Comparison of ENCODE assay signal across 26 cellular contexts in genomic region chr1:115295904-115296696, GRCh38. TPM values are rescaled to one million over a fixed set of nuclear protein-coding genes. Genes with fewer than 3 reads are reported as not detected.
DNase-seq lines count a peak whose midpoint lies in the region; FAIRE-seq and TF ChIP-seq lines count a peak whose summit lies in the region.
"Had no signal": no experiment of that assay in that cellular context is flagged by ENCODE, and none has a peak within 500 bp of the region (broad histone marks: within the 10 kb centered on the region; RNA-seq: fewer than 3 reads in every experiment).

No MANE protein-coding gene starts in this region.

- H2BK120ac ChIP-seq in trophoblast cell (ENCODE audit: insufficient read depth, low read length, poor library complexity) = no peak overlapping the region

- no peak overlapping the region for H3K14ac ChIP-seq in trophoblast cell (ENCODE audit: low read length)

- H3K79me2 ChIP-seq in KMS-11 (ENCODE audit: insufficient read depth, low read depth) (no peaks in the 10 kb centered on the region), astrocyte (ENCODE audit: insufficient read depth, low read length) (no peaks in the 10 kb centered on the region), trophoblast cell (ENCODE audit: control insufficient read depth, insufficient read depth, low read length, poor library complexity) (no peaks in the 10 kb centered on the region)

- H2BK12ac ChIP-seq in trophoblast cell (ENCODE audit: low read length) = no peak overlapping the region

- no peak overlapping the region for H4K12ac ChIP-seq in trophoblast cell (ENCODE audit: low read depth, low read length)

- H3K9me3 ChIP-seq in astrocyte (ENCODE audit: insufficient read depth, low read depth, low read length) (no peaks in the 10 kb centered on the region), trophoblast cell (ENCODE audit: insufficient read depth, low read depth, low read length) (no peaks in the 10 kb centered on the region)
- H3K9me3 ChIP-seq: SJSA1 had no signal

- H3K4me1 ChIP-seq in KMS-11 (ENCODE audit: low read depth, poor library complexity, severe bottlenecking) (peaks cover 27% of the 10 kb centered on the region), astrocyte (ENCODE audit: insufficient read depth, low read length) (peaks cover 40% of the 10 kb centered on the region), trophoblast cell (ENCODE audit: control insufficient read depth in 1 of 2, insufficient read depth in 2 of 2, low read length in 2 of 2) (peaks cover 6 to 13% of the 10 kb centered on the region in 2 experiments)

- no peak overlapping the region for H3K18ac ChIP-seq in trophoblast cell (ENCODE audit: low read length)

- H3K4me2 ChIP-seq in KMS-11 (peak overlapping the region; percentile 72; the same call in 1 of the 2 replicates), astrocyte (ENCODE audit: low read length) (peak overlapping the region; percentile 36), trophoblast cell (ENCODE audit: low read length) (no peak overlapping the region)

- H2BK5ac ChIP-seq in trophoblast cell (ENCODE audit: low read depth, low read length, poor library complexity) = no peak overlapping the region

- peaks cover 6% of the 10 kb centered on the region for H3K79me1 ChIP-seq in trophoblast cell (ENCODE audit: low read length)

- TF ChIP-seq CTCF in KMS-11 (conservative IDR thresholded peaks at IDR 0.05; ENCODE audit: low read depth, low read length) (no peak), astrocyte (IDR thresholded peaks at IDR 0.05; ENCODE audit: insufficient read depth, low read depth, low read length) (no peak)

- no peak overlapping the region for H3K23ac ChIP-seq in trophoblast cell (ENCODE audit: low read length)

- H3K9me3 Mint-ChIP-seq in astrocyte (ENCODE audit: unreplicated experiment) = no peaks in the 10 kb centered on the region

- no peaks in the 10 kb centered on the region for H3K27me3 Mint-ChIP-seq in astrocyte (ENCODE audit: low read depth, unreplicated experiment)
- H3K27me3 Mint-ChIP-seq: CD4-positive, CD25-positive, alpha-beta regulatory T cell had no signal

- H3K4me3 ChIP-seq in KMS-11 (IDR thresholded peaks at IDR 0.05; ENCODE audit: insufficient read depth, low read depth, low read length) (no peak overlapping the region), astrocyte (ENCODE audit: insufficient read depth, low read depth, low read length) (no peak overlapping the region), trophoblast cell (ENCODE audit: low read depth, low read length) (no peak overlapping the region)
- H3K4me3 ChIP-seq: GM12878, SJSA1 had no signal

- peaks cover 62% of the 10 kb centered on the region for H3K4me1 Mint-ChIP-seq in astrocyte (ENCODE audit: low read depth, unreplicated experiment)
- H3K4me1 Mint-ChIP-seq: CD4-positive, CD25-positive, alpha-beta regulatory T cell had no signal

- peaks cover 8% of the 10 kb centered on the region for H3K36me3 Mint-ChIP-seq in astrocyte (ENCODE audit: low read depth, unreplicated experiment)
- H3K36me3 Mint-ChIP-seq: CD4-positive, CD25-positive, alpha-beta regulatory T cell had no signal

- H4K8ac ChIP-seq in trophoblast cell (ENCODE audit: low read depth, low read length) = no peak overlapping the region

- FAIRE-seq in astrocyte (lab: Jason Lieb, UNC) = peak; percentile 47
- FAIRE-seq: D721Med, G401.6, H1 had no signal

- H3K36me3 ChIP-seq in KMS-11 (ENCODE audit: insufficient read depth) (no peaks in the 10 kb centered on the region), astrocyte (ENCODE audit: insufficient read depth, low read length) (no peaks in the 10 kb centered on the region), trophoblast cell (ENCODE audit: control insufficient read depth in 1 of 2, insufficient read depth in 2 of 2, low read length in 2 of 2) (no peaks in the 10 kb centered on the region)

- H3K4ac ChIP-seq in trophoblast cell (ENCODE audit: low read depth, low read length) = no peak overlapping the region

- WGBS in trophoblast cell (ENCODE audit: extremely low coverage, insufficient coverage, insufficient read length) = no CpG with 5 or more reads among the region's 3 CpGs

- H3K27ac ChIP-seq in KMS-11 (no peak overlapping the region), astrocyte (ENCODE audit: low read depth, low read length) (no peak overlapping the region), trophoblast cell (ENCODE audit: low read depth, low read length) (no peak overlapping the region)
- H3K27ac ChIP-seq: HL-60, SJSA1 had no signal

- H4K20me1 ChIP-seq in KMS-11 (ENCODE audit: insufficient read depth) (no peaks in the 10 kb centered on the region), astrocyte (ENCODE audit: insufficient read depth, low read length) (no peaks in the 10 kb centered on the region)

- DNase-seq in GM03348 (ENCODE audit: low spot score) = peak; percentile 48
- DNase-seq in astrocyte (ENCODE audit: low read depth) = peak; percentile 73
- DNase-seq in trophoblast cell = no peak
- DNase-seq in HPDE6-E6E7 (ENCODE audit: extremely low spot score) = no peak
- no peak for DNase-seq in NCI-H748 treated with DMSO at 0.1 percent for 48 hours (lab: John Stamatoyannopoulos, UW)
- no peak for DNase-seq in stimulated activated naive CD4-positive, alpha-beta T cell treated with Interleukin-2 at 50 U/mL for 16 hours (lab: John Stamatoyannopoulos, UW)
- DNase-seq: CD4-positive, CD25-positive, alpha-beta regulatory T cell; HCEC 1CT; Kasumi-1; MV-4-11; NCI-H1105 treated with DMSO at 0.1 percent for 48 hours; NCI-H1694; NCI-H2029 treated with DMSO at 0.1 percent for 48 hours; NCI-H446 treated with DMSO at 0.1 percent for 48 hours; NCI-H526; Right ventricle myocardium superior; RPMI8226; T-helper 1 cell had no signal

- H2AK5ac ChIP-seq in trophoblast cell (ENCODE audit: low read length) = no peak overlapping the region

- no peak overlapping the region for H3K9ac ChIP-seq in KMS-11
- H3K9ac ChIP-seq in astrocyte (ENCODE audit: low read length) = no peak overlapping the region
- no peak overlapping the region for H3K9ac ChIP-seq in trophoblast cell (ENCODE audit: low read length)

- no peak overlapping the region for H3K27ac Mint-ChIP-seq in astrocyte (ENCODE audit: unreplicated experiment)
- H3K27ac Mint-ChIP-seq: CD4-positive, CD25-positive, alpha-beta regulatory T cell had no signal

- H4K91ac ChIP-seq in trophoblast cell (ENCODE audit: low read depth, low read length) = no peak overlapping the region

- H2AFZ ChIP-seq in KMS-11 (ENCODE audit: low read depth) (no peak overlapping the region), astrocyte (ENCODE audit: low read depth, low read length) (no peak overlapping the region), trophoblast cell (ENCODE audit: insufficient read depth, low read length, poor library complexity) (no peak overlapping the region)

- H3K27me3 ChIP-seq in KMS-11 (ENCODE audit: insufficient read depth, low read depth) (peaks cover 2% of the 10 kb centered on the region; the same call in 1 of the 2 replicates), astrocyte (ENCODE audit: insufficient read depth, low read length) (no peaks in the 10 kb centered on the region), trophoblast cell (ENCODE audit: insufficient read depth, low read length) (no peaks in the 10 kb centered on the region)
- H3K27me3 ChIP-seq: SJSA1 had no signal

- H3K4me3 Mint-ChIP-seq in astrocyte (ENCODE audit: unreplicated experiment) = no peak overlapping the region
- H3K4me3 Mint-ChIP-seq: CD4-positive, CD25-positive, alpha-beta regulatory T cell had no signal

RNA-seq across cellular contexts. Expression of gene NGF, which starts 41.9 kb away (rescaled TPM):
- 12.5 and 12.9 TPM in 2 replicates for total RNA-seq in astrocyte
- 3.6 and 4.0 TPM in 2 replicates for polyA plus RNA-seq in trophoblast cell (2013)
- total RNA-seq: CD4-positive, CD25-positive, alpha-beta regulatory T cell; GM12878; H1; HT-29 had no signal
- polyA plus RNA-seq: CD4-positive, CD25-positive, alpha-beta regulatory T cell; GM12878 had no signal

Comparison
In these comparisons a context has a peak if more than half of its experiments do, and no peak if none do; other contexts are left out.
1. DNase-seq: peak in GM03348 (single experiment) and astrocyte (single experiment); none in trophoblast cell (0 of 2), HPDE6-E6E7 (single experiment), NCI-H748 treated with DMSO at 0.1 percent for 48 hours (single experiment) and stimulated activated naive CD4-positive, alpha-beta T cell treated with Interleukin-2 at 50 U/mL for 16 hours (single experiment).